In genomic region chr10:59830601-59831259, GRCh38 we compare ENCODE assay signal across 8 cellular contexts.
A peak's percentile ranks its signal among the peaks of the same experiment; 100 is the strongest.
DNase-seq lines count a peak whose midpoint lies in the region; ATAC-seq, FAIRE-seq and TF ChIP-seq lines count a peak whose summit lies in the region.

No MANE protein-coding gene starts in this region.

- no peaks in the 10 kb centered on the region for H3K9me3 ChIP-seq in vagina

- ATAC-seq in GM19463 (IDR thresholded peaks at IDR 0.05; ENCODE audit: unreplicated experiment): no peak

- H3K4me1 ChIP-seq in vagina: peaks cover 23% of the 10 kb centered on the region

- H3K4me3 ChIP-seq in vagina: no peak overlapping the region

- TF ChIP-seq POLR2A in vagina (IDR thresholded peaks at IDR 0.05): no peak

- FAIRE-seq in GM19239 (lab: Jason Lieb, UNC): peak; percentile 72

- no peaks in the 10 kb centered on the region for H3K27me3 ChIP-seq in vagina

- H3K27ac ChIP-seq in vagina: no peak overlapping the region

- intact Hi-C loops in vagina (cut with DNase I): loop anchor here (10.0 kb wide), 1 partner anchor 206 kb away; no protein-coding TSS in a partner anchor

- TF ChIP-seq CTCF in vagina (IDR thresholded peaks at IDR 0.05): peak; percentile 36 to 65 (median 50)

- peaks cover 0 to 6% of the 10 kb centered on the region in 2 donors for H3K36me3 ChIP-seq in vagina

- DNase-seq in COLO668 (lab: John Stamatoyannopoulos, UW; ENCODE audit: unreplicated experiment) (peak; percentile 20), GM19239 (ENCODE audit: insufficient read length, low spot score) (no peak), NCI-H82 treated with DMSO at 0.1 percent for 48 hours (lab: John Stamatoyannopoulos, UW; ENCODE audit: unreplicated experiment) (peak; percentile 50), cerebellar nuclear complex (lab: John Stamatoyannopoulos, UW) (peak; percentile 7 to 17), kidney tubule cell (ENCODE audit: low spot score) (peak; percentile 61), vagina (ENCODE audit: extremely low spot score in 2 of 2) (no peak)
- DNase-seq in effector CD4-positive, alpha-beta T cell: no peak

Comparison
In these comparisons a context has a peak if more than half of its experiments do, and no peak if none do; other contexts are left out.
1. DNase-seq: peak in COLO668 (single experiment), NCI-H82 treated with DMSO at 0.1 percent for 48 hours (single experiment), cerebellar nuclear complex (2 of 2) and kidney tubule cell (single experiment); none in GM19239 (single experiment), vagina (0 of 2) and effector CD4-positive, alpha-beta T cell (single experiment).